Comparison of ENCODE assay signal across 30 cellular contexts in genomic region chr7:96675548-96675947, GRCh38. TPM values are rescaled to one million over a fixed set of nuclear protein-coding genes. Genes with fewer than 3 reads are reported as not detected.
DNase-seq lines count a peak whose midpoint lies in the region; ATAC-seq, FAIRE-seq and TF ChIP-seq lines count a peak whose summit lies in the region.
"Had no signal": no experiment of that assay in that cellular context is flagged by ENCODE, and none has a peak within 500 bp of the region (broad histone marks: within the 10 kb centered on the region; RNA-seq: fewer than 3 reads in every experiment).

No MANE protein-coding gene starts in this region.

- POLR2A ChIA-PET in PC-3 (lab: Charles Lee; ENCODE audit: unreplicated experiment) = no interaction called here

- peak; percentile 37; the same call in 1 of the 2 replicates for ATAC-seq in PC-3
- ATAC-seq: activated CD8-positive, alpha-beta T cell treated with anti-CD3 and anti-CD28 coated beads, Interleukin-2, amount 10 ng/mL, durations not matched to agents 7 days and 5 days; activated naive CD8-positive, alpha-beta T cell treated with anti-CD3 and anti-CD28 coated beads, Interleukin-2, amount 50 U/mL, for 24 hours; esophagus mucosa; left ventricle myocardium superior; naive thymus-derived CD8-positive, alpha-beta T cell had no signal

- peak; percentile 18 for DNase-seq in NCI-H146 (lab: John Stamatoyannopoulos, UW)
- DNase-seq in NCI-H146 treated with DMSO at 0.1 percent for 48 hours (lab: John Stamatoyannopoulos, UW; ENCODE audit: unreplicated experiment) = no peak
- DNase-seq in NCI-H2081 treated with DMSO at 0.1 percent for 48 hours (lab: John Stamatoyannopoulos, UW) = peak; percentile 35
- DNase-seq in PC-3 = peak; percentile 8
- DNase-seq in activated CD4-positive, CD25-positive, alpha-beta regulatory T cell (lab: John Stamatoyannopoulos, UW) = no peak
- no peak for DNase-seq in head of caudate nucleus
- no peak for DNase-seq in RCC 7860 (ENCODE audit: low spot score)
- DNase-seq: activated CD8-positive, alpha-beta T cell treated with anti-CD3 and anti-CD28 coated beads, Interleukin-2, amount 10 ng/mL, durations not matched to agents 7 days and 5 days; activated effector memory CD4-positive, alpha-beta T cell treated with anti-CD3 and anti-CD28 coated beads, Interleukin-2, amount 50 U/mL, for 16 hours; activated naive CD8-positive, alpha-beta T cell treated with anti-CD3 and anti-CD28 coated beads, Interleukin-2, amount 50 U/mL, for 24 hours; activated T-cell treated with anti-CD3 and anti-CD28 coated beads for 4 hours; CD8-positive, alpha-beta memory T cell; effector CD8-positive, alpha-beta T cell; GOT3; hypothalamus; KG1; left ventricle myocardium superior; midbrain; MM.1S; naive thymus-derived CD8-positive, alpha-beta T cell; NCI-H2107; Peyer's patch; stimulated activated CD4-positive, alpha-beta T cell treated with anti-CD3 and anti-CD28 coated beads, Interleukin-2, amount 100 ng/mL, for 24 hours had no signal

- intact Hi-C loops in PC-3 (cut with micrococcal nuclease) = no loop called here
- intact Hi-C loops in head of caudate nucleus (cut with DNase I) = no loop called here

- no peaks in the 10 kb centered on the region for H3K36me3 ChIP-seq in PC-3 (ENCODE audit: low read depth, low read length)
- H3K36me3 ChIP-seq in neural cell (ENCODE audit: insufficient read depth, low read length) = no peaks in the 10 kb centered on the region

- H2AFZ ChIP-seq in PC-3 (ENCODE audit: low read length) (no peak overlapping the region), neural cell (ENCODE audit: low read depth, low read length) (no peak overlapping the region)

- TF ChIP-seq CTCF in PC-3 (conservative IDR thresholded peaks at IDR 0.05; ENCODE audit: low read depth, low read length) (no peak), neural cell (IDR thresholded peaks at IDR 0.05; ENCODE audit: poor library complexity, severe bottlenecking) (no peak)

- H3K4me3 ChIP-seq in PC-3 (ENCODE audit: low read length) (no peak overlapping the region), neural cell (ENCODE audit: low read length) (no peak overlapping the region)
- H3K4me3 ChIP-seq: Peyer's patch, smooth muscle cell had no signal

- H4K20me1 ChIP-seq in PC-3 (ENCODE audit: low read length) = no peaks in the 10 kb centered on the region
- no peaks in the 10 kb centered on the region for H4K20me1 ChIP-seq in neural cell (ENCODE audit: insufficient read depth)

- H3K4me2 ChIP-seq in PC-3 (ENCODE audit: low read length) = no peak overlapping the region
- H3K4me2 ChIP-seq in neural cell (ENCODE audit: low read length) = no peak overlapping the region
- H3K4me2 ChIP-seq: smooth muscle cell had no signal

- H3K27ac ChIP-seq in PC-3 (ENCODE audit: low read length) (no peak overlapping the region), neural cell (ENCODE audit: low read length) (peak overlapping the region; percentile 36)
- H3K27ac ChIP-seq: Peyer's patch had no signal

- H3K9me2 ChIP-seq in PC-3 (replicated peaks; ENCODE audit: low read length) (no peaks in the 10 kb centered on the region), neural cell (ENCODE audit: insufficient read depth, low read length) (no peaks in the 10 kb centered on the region)

- no peak for FAIRE-seq in RCC 7860 (lab: Jason Lieb, UNC)
- FAIRE-seq: A204.1, frontal cortex, GM12891, TTC549 had no signal

- no peak for TF ChIP-seq RAD21 in neural cell (conservative IDR thresholded peaks at IDR 0.05)

- H3K79me2 ChIP-seq in PC-3 (ENCODE audit: low read length) = no peaks in the 10 kb centered on the region
- no peaks in the 10 kb centered on the region for H3K79me2 ChIP-seq in neural cell (replicated peaks; ENCODE audit: insufficient read depth, low read length)

- H3K9ac ChIP-seq in PC-3 (ENCODE audit: low read length) (no peak overlapping the region), neural cell (ENCODE audit: low read length) (no peak overlapping the region)

- no peaks in the 10 kb centered on the region for H3K27me3 ChIP-seq in PC-3 (ENCODE audit: low read length)
- no peaks in the 10 kb centered on the region for H3K27me3 ChIP-seq in neural cell (ENCODE audit: insufficient read depth, low read depth, low read length)
- H3K27me3 ChIP-seq: Peyer's patch had no signal

- no peaks in the 10 kb centered on the region for H3K4me1 ChIP-seq in PC-3 (ENCODE audit: insufficient read depth, low read length)
- H3K4me1 ChIP-seq: Peyer's patch had no signal

- H3F3A ChIP-seq in PC-3 (ENCODE audit: low read length, unreplicated experiment) (no peaks in the 10 kb centered on the region), neural cell (ENCODE audit: insufficient read depth, low read length, poor library complexity, severe bottlenecking) (no peaks in the 10 kb centered on the region)

- no TSS peak for BruUV-seq in PC-3 (replicated peaks; lab: Mats Ljungman, UMichigan)

- H3K9me3 ChIP-seq in PC-3 (ENCODE audit: low read length) (no peaks in the 10 kb centered on the region), neural cell (ENCODE audit: low read length) (no peaks in the 10 kb centered on the region)
- H3K9me3 ChIP-seq: Peyer's patch had no signal

- TF ChIP-seq EP300 in neural cell (conservative IDR thresholded peaks at IDR 0.05; ENCODE audit: poor library complexity, severe bottlenecking) = no peak

- CTCF ChIA-PET in PC-3 (lab: Charles Lee) = no interaction called here

TF ChIP-seq in neural cell, 6 proteins besides CTCF, POLR2A, EP300 and RAD21:
- TF ChIP-seq SMC3 (conservative IDR thresholded peaks at IDR 0.05; ENCODE audit: poor library complexity) = no peak
- TF ChIP-seq EZH2 (IDR thresholded peaks at IDR 0.05; ENCODE audit: borderline replicate concordance, insufficient read depth, low read length, poor library complexity, severe bottlenecking) = no peak
- TF ChIP-seq MXI1 (conservative IDR thresholded peaks at IDR 0.05; ENCODE audit: poor library complexity, severe bottlenecking) = no peak

RNA-seq across cellular contexts. Expression of gene SEM1, which starts 34.1 kb away (rescaled TPM):
- 263 and 292 TPM in 2 replicates for total RNA-seq in PC-3 (2014; rRNA removed)
- polyA plus RNA-seq in neural cell = 37.4 and 49.2 TPM in 2 replicates
- 26.8 and 33.7 TPM in 2 replicates for polyA minus RNA-seq in neural cell

Comparison
In these comparisons a context has a peak if more than half of its experiments do, and no peak if none do; other contexts are left out.
1. DNase-seq: peak in NCI-H146 (single experiment), NCI-H2081 treated with DMSO at 0.1 percent for 48 hours (single experiment) and PC-3 (single experiment); none in NCI-H146 treated with DMSO at 0.1 percent for 48 hours (single experiment), activated CD4-positive, CD25-positive, alpha-beta regulatory T cell (0 of 4), head of caudate nucleus (0 of 42) and RCC 7860 (single experiment).